Comparison of ENCODE assay signal across 21 cellular contexts in the genomic region with DNA sequence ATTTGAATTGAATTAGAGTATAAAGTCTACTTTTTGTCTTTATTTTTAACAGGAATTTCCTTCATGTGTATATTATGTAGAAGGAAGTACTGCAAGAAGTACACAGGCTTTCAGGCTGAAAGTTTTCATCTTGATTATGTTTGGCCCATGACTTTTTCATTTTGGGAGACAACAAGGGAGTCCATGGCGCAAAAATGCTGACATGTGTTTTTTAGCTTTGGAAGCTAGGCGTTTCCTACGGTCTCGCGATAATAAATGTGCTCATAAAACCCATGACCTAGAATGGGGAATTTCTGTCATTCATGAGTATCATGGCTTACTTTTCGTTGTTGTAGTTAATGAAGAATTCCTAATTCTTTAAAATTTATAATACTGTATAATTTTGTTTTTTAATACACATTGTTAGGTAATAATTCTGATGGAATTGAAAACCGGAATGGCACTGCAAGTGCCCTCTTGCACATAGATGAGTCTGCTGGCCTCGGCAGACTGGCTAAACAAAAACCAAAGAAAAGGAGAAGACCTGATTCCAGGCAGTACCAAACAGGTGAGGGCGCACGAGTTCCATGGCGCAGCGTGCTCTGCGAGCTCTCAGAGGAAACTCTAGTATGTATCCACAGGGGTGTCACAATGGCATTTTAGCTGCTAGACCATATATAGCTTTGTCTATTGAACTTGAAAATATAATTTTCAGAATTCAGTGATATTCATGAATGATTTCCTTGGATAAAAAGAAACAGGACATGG.
"Had no signal": no experiment of that assay in that cellular context is flagged by ENCODE, and none has a peak within 500 bp of the region (broad histone marks: within the 10 kb centered on the region; RNA-seq: fewer than 3 reads in every experiment).

No MANE protein-coding gene starts in this region.

- ATAC-seq: T-cell had no signal

- H3K9me3 ChIP-seq: SK-N-SH had no signal

- H3K9ac ChIP-seq: KMS-11, SK-N-SH had no signal

- H3K27me3 Mint-ChIP-seq: T-cell had no signal

- H3K4me2 ChIP-seq: KMS-11, SK-N-SH had no signal

- H3K4me3 Mint-ChIP-seq: T-cell had no signal

- DNase-seq: Kasumi-1, MM.1S, NCI-H1092 treated with DMSO at 0.1 percent for 48 hours, NCI-H1436, NCI-H187, NCI-H2029, NCI-H2081 treated with DMSO at 0.1 percent for 48 hours, NCI-H2171, NCI-H226, NCI-H446, NCI-H510A, NCI-H524 treated with DMSO at 0.1 percent for 48 hours, NCI-H69, NCI-H774, RPMI8226, SHP77, SK-N-SH, SW 1271, T-cell had no signal

- FAIRE-seq: RCC 7860 had no signal

- H3K27ac Mint-ChIP-seq: T-cell had no signal

- H3K27ac ChIP-seq: KMS-11 had no signal

- H3K9me3 Mint-ChIP-seq: T-cell had no signal
